In genomic region chr2:207166039-207166348, GRCh38 we compare ENCODE assay signal across 1 cellular context.
TF ChIP-seq lines count a peak whose summit lies in the region.

No MANE protein-coding gene starts in this region.

TF ChIP-seq in GM12878, 131 proteins besides CTCF, POLR2A, EP300 and RAD21 (continued from another document):
- TF ChIP-seq FOS (IDR thresholded peaks at IDR 0.05; ENCODE audit: borderline replicate concordance, extremely low read depth, insufficient read length) (peak; percentile 55), REST (IDR thresholded peaks at IDR 0.05; ENCODE audit: low read depth, low read length) (no peak), RAD51 (IDR thresholded peaks at IDR 0.05) (no peak), CREB1 (IDR thresholded peaks at IDR 0.05; ENCODE audit: low read depth) (peak; percentile 58), SRF (IDR thresholded peaks at IDR 0.05; ENCODE audit: low read depth in 2 of 2, low read length in 2 of 2) (peak; percentile 94 to 98), CBX5 (IDR thresholded peaks at IDR 0.05; ENCODE audit: low read depth) (no peak), RUNX3 (IDR thresholded peaks at IDR 0.05; ENCODE audit: low read length) (no peak), MYB (IDR thresholded peaks at IDR 0.05; ENCODE audit: borderline replicate concordance, low read depth, low read length) (no peak), CREM (IDR thresholded peaks at IDR 0.05; ENCODE audit: low read depth) (peak; percentile 32; the same call in 1 of the 2 replicates), MTA2 (IDR thresholded peaks at IDR 0.05; ENCODE audit: low read depth) (no peak), RFX5 (IDR thresholded peaks at IDR 0.05; ENCODE audit: low read depth, low read length) (peak; percentile 67; the same call in 1 of the 2 replicates), ATF2 (IDR thresholded peaks at IDR 0.05; ENCODE audit: low read length) (peak; percentile 87), MEF2A (IDR thresholded peaks at IDR 0.05; ENCODE audit: insufficient read depth, low read depth, low read length) (peak; percentile 96; the same call in 1 of the 2 replicates), MAX (IDR thresholded peaks at IDR 0.05; ENCODE audit: low read depth, low read length) (no peak; the same call in 1 of the 2 replicates), ELK1 (IDR thresholded peaks at IDR 0.05; ENCODE audit: low read depth, low read length) (peak; percentile 76), YY1 (IDR thresholded peaks at IDR 0.05; ENCODE audit: low read depth, low read length) (peak; percentile 74), FOXM1 (IDR thresholded peaks at IDR 0.05; ENCODE audit: low read depth, low read length) (no peak), FOXK2 (IDR thresholded peaks at IDR 0.05) (peak; percentile 76), CUX1 (IDR thresholded peaks at IDR 0.05; ENCODE audit: insufficient replicate concordance, low read depth, low read length) (no peak), ATF7 (IDR thresholded peaks at IDR 0.05; ENCODE audit: low read depth) (peak; percentile 92), IRF3 (IDR thresholded peaks at IDR 0.05) (peak; percentile 66; the same call in 1 of the 2 replicates), NR2F1 (conservative IDR thresholded peaks at IDR 0.05) (no peak), JUND (IDR thresholded peaks at IDR 0.05; ENCODE audit: low read depth, low read length) (peak; percentile 40; the same call in 1 of the 2 replicates), NRF1 (conservative IDR thresholded peaks at IDR 0.05; ENCODE audit: low read depth, low read length) (peak; percentile 59), SP1 (IDR thresholded peaks at IDR 0.05; ENCODE audit: low read depth, low read length) (peak; percentile 83), ASH2L (IDR thresholded peaks at IDR 0.05; ENCODE audit: borderline replicate concordance, low read depth) (no peak), SIX5 (IDR thresholded peaks at IDR 0.05; ENCODE audit: low read depth, low read length, severe bottlenecking) (no peak), EGR1 (IDR thresholded peaks at IDR 0.05; ENCODE audit: borderline replicate concordance in 1 of 2, low read depth in 2 of 2, low read length in 2 of 2) (no peak), CHD2 (IDR thresholded peaks at IDR 0.05; ENCODE audit: borderline replicate concordance, low read depth, low read length) (peak; percentile 76), CEBPZ (IDR thresholded peaks at IDR 0.05; ENCODE audit: low read depth, low read length) (no peak), TARDBP (IDR thresholded peaks at IDR 0.05; ENCODE audit: borderline replicate concordance) (no peak)
- TF ChIP-seq, protein P1, sequence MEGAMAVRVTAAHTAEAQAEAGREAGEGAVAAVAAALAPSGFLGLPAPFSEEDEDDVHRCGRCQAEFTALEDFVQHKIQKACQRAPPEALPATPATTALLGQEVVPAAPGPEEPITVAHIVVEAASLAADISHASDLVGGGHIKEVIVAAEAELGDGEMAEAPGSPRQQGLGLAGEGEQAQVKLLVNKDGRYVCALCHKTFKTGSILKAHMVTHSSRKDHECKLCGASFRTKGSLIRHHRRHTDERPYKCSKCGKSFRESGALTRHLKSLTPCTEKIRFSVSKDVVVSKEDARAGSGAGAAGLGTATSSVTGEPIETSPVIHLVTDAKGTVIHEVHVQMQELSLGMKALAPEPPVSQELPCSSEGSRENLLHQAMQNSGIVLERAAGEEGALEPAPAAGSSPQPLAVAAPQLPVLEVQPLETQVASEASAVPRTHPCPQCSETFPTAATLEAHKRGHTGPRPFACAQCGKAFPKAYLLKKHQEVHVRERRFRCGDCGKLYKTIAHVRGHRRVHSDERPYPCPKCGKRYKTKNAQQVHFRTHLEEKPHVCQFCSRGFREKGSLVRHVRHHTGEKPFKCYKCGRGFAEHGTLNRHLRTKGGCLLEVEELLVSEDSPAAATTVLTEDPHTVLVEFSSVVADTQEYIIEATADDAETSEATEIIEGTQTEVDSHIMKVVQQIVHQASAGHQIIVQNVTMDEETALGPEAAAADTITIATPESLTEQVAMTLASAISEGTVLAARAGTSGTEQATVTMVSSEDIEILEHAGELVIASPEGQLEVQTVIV (IDR thresholded peaks at IDR 0.05; ENCODE audit: borderline replicate concordance, partially characterized antibody) = no peak
- TF ChIP-seq, protein P2, sequence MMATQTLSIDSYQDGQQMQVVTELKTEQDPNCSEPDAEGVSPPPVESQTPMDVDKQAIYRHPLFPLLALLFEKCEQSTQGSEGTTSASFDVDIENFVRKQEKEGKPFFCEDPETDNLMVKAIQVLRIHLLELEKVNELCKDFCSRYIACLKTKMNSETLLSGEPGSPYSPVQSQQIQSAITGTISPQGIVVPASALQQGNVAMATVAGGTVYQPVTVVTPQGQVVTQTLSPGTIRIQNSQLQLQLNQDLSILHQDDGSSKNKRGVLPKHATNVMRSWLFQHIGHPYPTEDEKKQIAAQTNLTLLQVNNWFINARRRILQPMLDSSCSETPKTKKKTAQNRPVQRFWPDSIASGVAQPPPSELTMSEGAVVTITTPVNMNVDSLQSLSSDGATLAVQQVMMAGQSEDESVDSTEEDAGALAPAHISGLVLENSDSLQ (IDR thresholded peaks at IDR 0.05) = peak; percentile 86
